1 cellular context compared by ENCODE assay signal in the genomic region with DNA sequence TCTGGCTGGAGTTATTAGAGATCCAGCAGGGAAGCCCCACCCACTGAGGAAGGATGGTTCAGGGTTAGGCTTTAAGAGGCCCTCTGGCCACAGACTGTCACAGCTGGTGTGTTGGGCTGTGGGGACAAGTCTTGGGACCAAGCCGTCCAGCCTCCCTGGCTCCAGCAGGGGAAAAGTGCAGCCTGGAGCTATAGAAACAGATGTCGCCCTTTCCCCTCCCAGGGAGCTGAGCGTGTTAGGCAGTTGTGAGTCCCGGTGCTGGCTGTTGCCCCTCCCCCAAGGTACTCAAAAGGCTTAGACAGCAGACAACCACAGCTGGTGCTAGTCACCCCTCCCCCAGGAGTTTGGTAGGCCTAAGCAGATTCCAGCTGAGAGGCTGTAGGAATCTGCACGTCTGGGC.
TF ChIP-seq lines count a peak whose summit lies in the region.

No MANE protein-coding gene starts in this region.

TF ChIP-seq in H1, 55 proteins besides CTCF, POLR2A, EP300 and RAD21 (continued from another document):
- TF ChIP-seq, protein P1, sequence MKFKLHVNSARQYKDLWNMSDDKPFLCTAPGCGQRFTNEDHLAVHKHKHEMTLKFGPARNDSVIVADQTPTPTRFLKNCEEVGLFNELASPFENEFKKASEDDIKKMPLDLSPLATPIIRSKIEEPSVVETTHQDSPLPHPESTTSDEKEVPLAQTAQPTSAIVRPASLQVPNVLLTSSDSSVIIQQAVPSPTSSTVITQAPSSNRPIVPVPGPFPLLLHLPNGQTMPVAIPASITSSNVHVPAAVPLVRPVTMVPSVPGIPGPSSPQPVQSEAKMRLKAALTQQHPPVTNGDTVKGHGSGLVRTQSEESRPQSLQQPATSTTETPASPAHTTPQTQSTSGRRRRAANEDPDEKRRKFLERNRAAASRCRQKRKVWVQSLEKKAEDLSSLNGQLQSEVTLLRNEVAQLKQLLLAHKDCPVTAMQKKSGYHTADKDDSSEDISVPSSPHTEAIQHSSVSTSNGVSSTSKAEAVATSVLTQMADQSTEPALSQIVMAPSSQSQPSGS (IDR thresholded peaks at IDR 0.05; ENCODE audit: low read length) = no peak
- TF ChIP-seq JUND (IDR thresholded peaks at IDR 0.05; ENCODE audit: low read length) = no peak
- no peak for TF ChIP-seq JUN (IDR thresholded peaks at IDR 0.05; ENCODE audit: low read depth, low read length)
- no peak for TF ChIP-seq SRF (IDR thresholded peaks at IDR 0.05; ENCODE audit: low read depth, low read length)
- no peak for TF ChIP-seq CBX8 (IDR thresholded peaks at IDR 0.05; ENCODE audit: borderline replicate concordance, low read depth, low read length)
- TF ChIP-seq, protein P2, sequence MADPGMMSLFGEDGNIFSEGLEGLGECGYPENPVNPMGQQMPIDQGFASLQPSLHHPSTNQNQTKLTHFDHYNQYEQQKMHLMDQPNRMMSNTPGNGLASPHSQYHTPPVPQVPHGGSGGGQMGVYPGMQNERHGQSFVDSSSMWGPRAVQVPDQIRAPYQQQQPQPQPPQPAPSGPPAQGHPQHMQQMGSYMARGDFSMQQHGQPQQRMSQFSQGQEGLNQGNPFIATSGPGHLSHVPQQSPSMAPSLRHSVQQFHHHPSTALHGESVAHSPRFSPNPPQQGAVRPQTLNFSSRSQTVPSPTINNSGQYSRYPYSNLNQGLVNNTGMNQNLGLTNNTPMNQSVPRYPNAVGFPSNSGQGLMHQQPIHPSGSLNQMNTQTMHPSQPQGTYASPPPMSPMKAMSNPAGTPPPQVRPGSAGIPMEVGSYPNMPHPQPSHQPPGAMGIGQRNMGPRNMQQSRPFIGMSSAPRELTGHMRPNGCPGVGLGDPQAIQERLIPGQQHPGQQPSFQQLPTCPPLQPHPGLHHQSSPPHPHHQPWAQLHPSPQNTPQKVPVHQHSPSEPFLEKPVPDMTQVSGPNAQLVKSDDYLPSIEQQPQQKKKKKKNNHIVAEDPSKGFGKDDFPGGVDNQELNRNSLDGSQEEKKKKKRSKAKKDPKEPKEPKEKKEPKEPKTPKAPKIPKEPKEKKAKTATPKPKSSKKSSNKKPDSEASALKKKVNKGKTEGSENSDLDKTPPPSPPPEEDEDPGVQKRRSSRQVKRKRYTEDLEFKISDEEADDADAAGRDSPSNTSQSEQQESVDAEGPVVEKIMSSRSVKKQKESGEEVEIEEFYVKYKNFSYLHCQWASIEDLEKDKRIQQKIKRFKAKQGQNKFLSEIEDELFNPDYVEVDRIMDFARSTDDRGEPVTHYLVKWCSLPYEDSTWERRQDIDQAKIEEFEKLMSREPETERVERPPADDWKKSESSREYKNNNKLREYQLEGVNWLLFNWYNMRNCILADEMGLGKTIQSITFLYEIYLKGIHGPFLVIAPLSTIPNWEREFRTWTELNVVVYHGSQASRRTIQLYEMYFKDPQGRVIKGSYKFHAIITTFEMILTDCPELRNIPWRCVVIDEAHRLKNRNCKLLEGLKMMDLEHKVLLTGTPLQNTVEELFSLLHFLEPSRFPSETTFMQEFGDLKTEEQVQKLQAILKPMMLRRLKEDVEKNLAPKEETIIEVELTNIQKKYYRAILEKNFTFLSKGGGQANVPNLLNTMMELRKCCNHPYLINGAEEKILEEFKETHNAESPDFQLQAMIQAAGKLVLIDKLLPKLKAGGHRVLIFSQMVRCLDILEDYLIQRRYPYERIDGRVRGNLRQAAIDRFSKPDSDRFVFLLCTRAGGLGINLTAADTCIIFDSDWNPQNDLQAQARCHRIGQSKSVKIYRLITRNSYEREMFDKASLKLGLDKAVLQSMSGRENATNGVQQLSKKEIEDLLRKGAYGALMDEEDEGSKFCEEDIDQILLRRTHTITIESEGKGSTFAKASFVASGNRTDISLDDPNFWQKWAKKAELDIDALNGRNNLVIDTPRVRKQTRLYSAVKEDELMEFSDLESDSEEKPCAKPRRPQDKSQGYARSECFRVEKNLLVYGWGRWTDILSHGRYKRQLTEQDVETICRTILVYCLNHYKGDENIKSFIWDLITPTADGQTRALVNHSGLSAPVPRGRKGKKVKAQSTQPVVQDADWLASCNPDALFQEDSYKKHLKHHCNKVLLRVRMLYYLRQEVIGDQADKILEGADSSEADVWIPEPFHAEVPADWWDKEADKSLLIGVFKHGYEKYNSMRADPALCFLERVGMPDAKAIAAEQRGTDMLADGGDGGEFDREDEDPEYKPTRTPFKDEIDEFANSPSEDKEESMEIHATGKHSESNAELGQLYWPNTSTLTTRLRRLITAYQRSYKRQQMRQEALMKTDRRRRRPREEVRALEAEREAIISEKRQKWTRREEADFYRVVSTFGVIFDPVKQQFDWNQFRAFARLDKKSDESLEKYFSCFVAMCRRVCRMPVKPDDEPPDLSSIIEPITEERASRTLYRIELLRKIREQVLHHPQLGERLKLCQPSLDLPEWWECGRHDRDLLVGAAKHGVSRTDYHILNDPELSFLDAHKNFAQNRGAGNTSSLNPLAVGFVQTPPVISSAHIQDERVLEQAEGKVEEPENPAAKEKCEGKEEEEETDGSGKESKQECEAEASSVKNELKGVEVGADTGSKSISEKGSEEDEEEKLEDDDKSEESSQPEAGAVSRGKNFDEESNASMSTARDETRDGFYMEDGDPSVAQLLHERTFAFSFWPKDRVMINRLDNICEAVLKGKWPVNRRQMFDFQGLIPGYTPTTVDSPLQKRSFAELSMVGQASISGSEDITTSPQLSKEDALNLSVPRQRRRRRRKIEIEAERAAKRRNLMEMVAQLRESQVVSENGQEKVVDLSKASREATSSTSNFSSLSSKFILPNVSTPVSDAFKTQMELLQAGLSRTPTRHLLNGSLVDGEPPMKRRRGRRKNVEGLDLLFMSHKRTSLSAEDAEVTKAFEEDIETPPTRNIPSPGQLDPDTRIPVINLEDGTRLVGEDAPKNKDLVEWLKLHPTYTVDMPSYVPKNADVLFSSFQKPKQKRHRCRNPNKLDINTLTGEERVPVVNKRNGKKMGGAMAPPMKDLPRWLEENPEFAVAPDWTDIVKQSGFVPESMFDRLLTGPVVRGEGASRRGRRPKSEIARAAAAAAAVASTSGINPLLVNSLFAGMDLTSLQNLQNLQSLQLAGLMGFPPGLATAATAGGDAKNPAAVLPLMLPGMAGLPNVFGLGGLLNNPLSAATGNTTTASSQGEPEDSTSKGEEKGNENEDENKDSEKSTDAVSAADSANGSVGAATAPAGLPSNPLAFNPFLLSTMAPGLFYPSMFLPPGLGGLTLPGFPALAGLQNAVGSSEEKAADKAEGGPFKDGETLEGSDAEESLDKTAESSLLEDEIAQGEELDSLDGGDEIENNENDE (IDR thresholded peaks at IDR 0.05; ENCODE audit: insufficient replicate concordance, low read length) = no peak
- no peak for TF ChIP-seq GTF2F1 (IDR thresholded peaks at IDR 0.05; ENCODE audit: borderline replicate concordance, low read depth, low read length)
- no peak for TF ChIP-seq SP2 (IDR thresholded peaks at IDR 0.05; ENCODE audit: low read length)
- no peak for TF ChIP-seq SAP30 (IDR thresholded peaks at IDR 0.05; ENCODE audit: insufficient read depth, insufficient replicate concordance, low read length)
- TF ChIP-seq EGR1 (IDR thresholded peaks at IDR 0.05; ENCODE audit: borderline replicate concordance, low read depth, low read length) = no peak
- no peak for TF ChIP-seq SIRT6 (IDR thresholded peaks at IDR 0.05; ENCODE audit: low read length)
- no peak for TF ChIP-seq KDM4A (IDR thresholded peaks at IDR 0.05; ENCODE audit: low read depth, low read length, severe bottlenecking)
- no peak for TF ChIP-seq RNF2 (IDR thresholded peaks at IDR 0.05; ENCODE audit: borderline replicate concordance, low read depth, low read length, missing control alignments, poor library complexity, severe bottlenecking)
- TF ChIP-seq, protein P3, sequence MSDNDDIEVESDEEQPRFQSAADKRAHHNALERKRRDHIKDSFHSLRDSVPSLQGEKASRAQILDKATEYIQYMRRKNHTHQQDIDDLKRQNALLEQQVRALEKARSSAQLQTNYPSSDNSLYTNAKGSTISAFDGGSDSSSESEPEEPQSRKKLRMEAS (IDR thresholded peaks at IDR 0.05) = 0 out of 2 replicates have a peak, but pooled peaks have one; percentile 6
- TF ChIP-seq RXRA (IDR thresholded peaks at IDR 0.05; ENCODE audit: insufficient read depth, low read depth, low read length) = no peak
- TF ChIP-seq TEAD4 (IDR thresholded peaks at IDR 0.05; ENCODE audit: low read depth, low read length) = 0 out of 2 replicates have a peak, but pooled peaks have one; percentile 14
- no peak for TF ChIP-seq CHD1 (IDR thresholded peaks at IDR 0.05; ENCODE audit: low read depth, low read length)
- peak; percentile 50; the same call in 1 of the 2 replicates for TF ChIP-seq SP1 (IDR thresholded peaks at IDR 0.05; ENCODE audit: low read depth, low read length)
- TF ChIP-seq, protein P4, sequence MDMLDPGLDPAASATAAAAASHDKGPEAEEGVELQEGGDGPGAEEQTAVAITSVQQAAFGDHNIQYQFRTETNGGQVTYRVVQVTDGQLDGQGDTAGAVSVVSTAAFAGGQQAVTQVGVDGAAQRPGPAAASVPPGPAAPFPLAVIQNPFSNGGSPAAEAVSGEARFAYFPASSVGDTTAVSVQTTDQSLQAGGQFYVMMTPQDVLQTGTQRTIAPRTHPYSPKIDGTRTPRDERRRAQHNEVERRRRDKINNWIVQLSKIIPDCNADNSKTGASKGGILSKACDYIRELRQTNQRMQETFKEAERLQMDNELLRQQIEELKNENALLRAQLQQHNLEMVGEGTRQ (IDR thresholded peaks at IDR 0.05; ENCODE audit: low read length) = no peak
- TF ChIP-seq, protein P5, sequence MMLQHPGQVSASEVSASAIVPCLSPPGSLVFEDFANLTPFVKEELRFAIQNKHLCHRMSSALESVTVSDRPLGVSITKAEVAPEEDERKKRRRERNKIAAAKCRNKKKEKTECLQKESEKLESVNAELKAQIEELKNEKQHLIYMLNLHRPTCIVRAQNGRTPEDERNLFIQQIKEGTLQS (IDR thresholded peaks at IDR 0.05; ENCODE audit: insufficient read depth, low read depth, low read length) = no peak
- 0 out of 2 replicates have a peak, but pooled peaks have one; percentile 60 for TF ChIP-seq TCF12 (IDR thresholded peaks at IDR 0.05; ENCODE audit: low read depth, low read length)
- no peak for TF ChIP-seq RFX5 (IDR thresholded peaks at IDR 0.05; ENCODE audit: borderline replicate concordance, low read depth, low read length)
- no peak for TF ChIP-seq POLR2AphosphoS5 (IDR thresholded peaks at IDR 0.05; ENCODE audit: low read depth, low read length)
